9 cellular contexts compared by ENCODE assay signal in genomic region chr4:74475100-74475437, GRCh38. TPM values are rescaled to one million over a fixed set of nuclear protein-coding genes. Genes with fewer than 3 reads are reported as not detected.
DNase-seq lines count a peak whose midpoint lies in the region; ATAC-seq, FAIRE-seq and TF ChIP-seq lines count a peak whose summit lies in the region.
"Not testable (repeated sequence)": the region's sequence is repeated elsewhere in the genome, so short reads cannot be mapped to it uniquely, and the experiment has no call there.
"Had no signal": no experiment of that assay in that cellular context is flagged by ENCODE, and none has a peak within 500 bp of the region (broad histone marks: within the 10 kb centered on the region; RNA-seq: fewer than 3 reads in every experiment).

No MANE protein-coding gene starts in this region.

- H3K9me3 Mint-ChIP-seq in astrocyte (ENCODE audit: unreplicated experiment) = not testable (repeated sequence)

- H3K79me2 ChIP-seq in astrocyte (ENCODE audit: insufficient read depth, low read length) = not testable (repeated sequence)

- H3K27me3 Mint-ChIP-seq in astrocyte (ENCODE audit: low read depth, unreplicated experiment) = not testable (repeated sequence)

- H4K20me1 ChIP-seq in astrocyte (ENCODE audit: insufficient read depth, low read length) = not testable (repeated sequence)

- H3K9me3 ChIP-seq in astrocyte (ENCODE audit: insufficient read depth, low read depth, low read length); esophagus squamous epithelium; pancreas; stomach: not testable (repeated sequence)

- H3K27ac ChIP-seq in astrocyte (ENCODE audit: low read depth, low read length); pancreas: not testable (repeated sequence)
- H3K27ac ChIP-seq in esophagus squamous epithelium (peak overlapping the region in 3 of 4 donors; percentile 55 to 74 (median 70)), stomach (peak overlapping the region in 1 of 5 donors; percentile 27)

- H3K4me2 ChIP-seq in astrocyte (ENCODE audit: low read length) = not testable (repeated sequence)

- H3K36me3 Mint-ChIP-seq in astrocyte (ENCODE audit: low read depth, unreplicated experiment) = not testable (repeated sequence)

- TF ChIP-seq CTCF in astrocyte (IDR thresholded peaks at IDR 0.05; ENCODE audit: insufficient read depth, low read depth, low read length); bronchial epithelial cell (IDR thresholded peaks at IDR 0.05; ENCODE audit: insufficient read depth, low read length, severe bottlenecking); esophagus squamous epithelium (IDR thresholded peaks at IDR 0.05); pancreas (IDR thresholded peaks at IDR 0.05); stomach (IDR thresholded peaks at IDR 0.05): not testable (repeated sequence)

- H3K27ac Mint-ChIP-seq in astrocyte (ENCODE audit: unreplicated experiment) = peak overlapping the region; percentile 41

- H3K4me1 Mint-ChIP-seq in astrocyte (ENCODE audit: low read depth, unreplicated experiment) = peaks cover 26% of the 10 kb centered on the region

- 20 to 61% methylated on average over 1 of the region's 1 CpG for WGBS in esophagus squamous epithelium, 2 donors
- 30 to 31% methylated on average over 1 of the region's 1 CpG for WGBS in pancreas, 2 donors
- WGBS in stomach, 5 donors = 33 to 50% (median 41%) methylated on average over 1 of the region's 1 CpG

- peak; percentile 60 for FAIRE-seq in astrocyte (lab: Jason Lieb, UNC)
- FAIRE-seq in bronchial epithelial cell (lab: Jason Lieb, UNC) = peak; percentile 40
- not testable (repeated sequence) for FAIRE-seq in pancreas (lab: Jason Lieb, UNC)

- H3K27me3 ChIP-seq in astrocyte (ENCODE audit: insufficient read depth, low read length); bronchial epithelial cell (ENCODE audit: control insufficient read depth, insufficient read depth, low read length); esophagus squamous epithelium; stomach: not testable (repeated sequence)
- H3K27me3 ChIP-seq in pancreas = peaks cover 0 to 14% (median 0%) of the 10 kb centered on the region in 4 donors

- H3K4me1 ChIP-seq in astrocyte (ENCODE audit: insufficient read depth, low read length) (peaks cover 21% of the 10 kb centered on the region), esophagus squamous epithelium (peaks cover 18 to 64% (median 32%) of the 10 kb centered on the region in 3 donors), pancreas (peaks cover 0 to 27% (median 12%) of the 10 kb centered on the region in 3 donors), stomach (peaks cover 0 to 36% (median 19%) of the 10 kb centered on the region in 4 donors)

- not testable (repeated sequence) for H2AFZ ChIP-seq in astrocyte (ENCODE audit: low read depth, low read length)

- H3K4me3 ChIP-seq in astrocyte (ENCODE audit: insufficient read depth, low read depth, low read length); bronchial epithelial cell (ENCODE audit: low read depth, low read length); esophagus squamous epithelium; pancreas; stomach: not testable (repeated sequence)

- TF ChIP-seq EP300 in stomach (IDR thresholded peaks at IDR 0.05) = not testable (repeated sequence)

- H3K36me3 ChIP-seq in astrocyte (ENCODE audit: insufficient read depth, low read length); bronchial epithelial cell (ENCODE audit: control insufficient read depth, insufficient read depth, low read length); esophagus squamous epithelium; pancreas; stomach: not testable (repeated sequence)

- peak; percentile 97 for ATAC-seq in left colon
- peak; percentile 59 to 75 (median 74) for ATAC-seq in pancreas

- DNase-seq in HT-29 (ENCODE audit: low spot score) (peak; percentile 57), left colon (peak; percentile 36 to 81), pancreas (peak in 2 of 6 donors; percentile 16 to 37), stomach (peak; percentile 38)
- not testable (repeated sequence) for DNase-seq in astrocyte (ENCODE audit: low read depth); bronchial epithelial cell (ENCODE audit: low read depth); esophagus squamous epithelium (lab: John Stamatoyannopoulos, UW)

- intact Hi-C loops in esophagus squamous epithelium (cut with DNase I); left colon (cut with DNase I, micrococcal nuclease); pancreas (cut with DNase I); stomach (cut with DNase I; ENCODE audit: low total_unique reads): not testable (repeated sequence)

- not testable (repeated sequence) for H3K9ac ChIP-seq in astrocyte (ENCODE audit: low read length)

- not testable (repeated sequence) for H3K4me3 Mint-ChIP-seq in astrocyte (ENCODE audit: unreplicated experiment)

- not testable (repeated sequence) for TF ChIP-seq POLR2A in esophagus squamous epithelium (IDR thresholded peaks at IDR 0.05); stomach (IDR thresholded peaks at IDR 0.05)

RNA-seq across cellular contexts. Expression of gene AREG, which starts 30.1 kb away (rescaled TPM):
- 156 and 173 TPM in 2 replicates for total RNA-seq in HT-29 (2014; rRNA removed; shearing (Covaris generic))
- total RNA-seq in astrocyte (0.79 and 1.5 TPM in 2 replicates), bronchial epithelial cell (197 and 272 TPM in 2 replicates), esophagus squamous epithelium (10 to 100 TPM; 16.6 to 51.4 (median 36.3) TPM), left colon (10 to 100 TPM; 30.0 to 42.3 TPM), pancreas (1 to 10 TPM in 1 of 6 donors, under 1 TPM in 5; 0.12 to 1.4 (median 0.52) TPM), stomach (10 to 100 TPM in 4 of 5 donors, not detected in 1; 12.7 to 22.3 (median 15.5) TPM)
- polyA plus RNA-seq in pancreas (under 1 TPM; 0.23 to 0.82 TPM), stomach (10 to 100 TPM in 1 of 3 donors, 1 to 10 TPM in 2; 4.3 to 23.0 (median 4.7) TPM)
- total RNA-seq: G401, GM12878 had no signal
